ENCODE assay signal across 16 cellular contexts in the genomic region with DNA sequence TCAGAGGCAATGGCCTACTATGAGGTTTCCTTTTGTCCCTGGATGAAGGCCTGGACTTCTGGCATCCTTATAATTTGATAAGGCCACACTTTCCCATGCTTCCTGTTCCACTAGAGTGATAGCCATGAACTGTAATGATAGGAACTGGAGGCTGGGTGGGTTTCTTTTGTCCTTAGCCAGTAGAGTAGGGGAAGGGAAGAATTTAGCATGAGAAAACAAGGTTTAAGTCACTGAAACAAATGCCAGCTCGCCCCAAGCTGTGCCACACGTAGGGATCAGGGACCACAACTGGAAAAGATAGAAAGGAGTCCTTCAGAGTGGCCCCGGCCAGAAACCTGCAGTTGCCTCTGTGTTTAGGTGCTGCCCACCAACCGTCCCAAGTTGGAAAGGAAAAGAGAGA.
"Had no signal": no experiment of that assay in that cellular context is flagged by ENCODE, and none has a peak within 500 bp of the region (broad histone marks: within the 10 kb centered on the region; RNA-seq: fewer than 3 reads in every experiment).

No MANE protein-coding gene starts in this region.

- H3K4me3 ChIP-seq: cardiac muscle cell, tibial nerve, vagina had no signal

- H3K36me3 ChIP-seq: cardiac muscle cell, tibial nerve, vagina had no signal

- H3K9me3 Mint-ChIP-seq: activated naive CD8-positive, alpha-beta T cell treated with anti-CD3 and anti-CD28 coated beads, Interleukin-2, amount 50 U/mL, for 24 hours; activated T-cell treated with anti-CD3 and anti-CD28 coated beads, Interleukin-2, amount 50 U/mL, for 4 hours; stimulated activated memory B cell treated with anti-CD40 and anti-IgM and Interleukin-4, amounts not matched to agents 10 μg/mL and 1 μg/mL and 100 μg/mL, for 72 hours had no signal

- ATAC-seq: activated CD8-positive, alpha-beta memory T cell treated with anti-CD3 and anti-CD28 coated beads, Interleukin-2, amount 10 ng/mL, durations not matched to agents 7 days and 5 days; activated naive CD8-positive, alpha-beta T cell treated with anti-CD3 and anti-CD28 coated beads, Interleukin-2, amount 50 U/mL, for 24 hours; activated T-cell treated with anti-CD3 and anti-CD28 coated beads, Interleukin-2, amount 50 U/mL, for 4 hours; left ventricle myocardium superior; stimulated activated memory B cell treated with anti-CD40 and anti-IgM and Interleukin-4, amounts not matched to agents 10 μg/mL and 1 μg/mL and 100 μg/mL, for 72 hours had no signal

- H3K27me3 Mint-ChIP-seq: activated CD8-positive, alpha-beta memory T cell treated with anti-CD3 and anti-CD28 coated beads, Interleukin-2, amount 10 ng/mL, durations not matched to agents 7 days and 5 days; activated naive CD8-positive, alpha-beta T cell treated with anti-CD3 and anti-CD28 coated beads, Interleukin-2, amount 50 U/mL, for 24 hours; progenitor cell of endocrine pancreas; stimulated activated memory B cell treated with anti-CD40 and anti-IgM and Interleukin-4, amounts not matched to agents 10 μg/mL and 1 μg/mL and 100 μg/mL, for 72 hours had no signal

- H3K27ac ChIP-seq: cardiac muscle cell, tibial nerve, vagina had no signal

- H3K9me3 ChIP-seq: tibial nerve, vagina had no signal

- H3K4me3 Mint-ChIP-seq: activated CD8-positive, alpha-beta memory T cell treated with anti-CD3 and anti-CD28 coated beads, Interleukin-2, amount 10 ng/mL, durations not matched to agents 7 days and 5 days; activated naive CD8-positive, alpha-beta T cell treated with anti-CD3 and anti-CD28 coated beads, Interleukin-2, amount 50 U/mL, for 24 hours; activated T-cell treated with anti-CD3 and anti-CD28 coated beads, Interleukin-2, amount 50 U/mL, for 4 hours; stimulated activated memory B cell treated with anti-CD40 and anti-IgM and Interleukin-4, amounts not matched to agents 10 μg/mL and 1 μg/mL and 100 μg/mL, for 72 hours had no signal

- H3K27ac Mint-ChIP-seq: activated CD8-positive, alpha-beta memory T cell treated with anti-CD3 and anti-CD28 coated beads, Interleukin-2, amount 10 ng/mL, durations not matched to agents 7 days and 5 days; activated naive CD8-positive, alpha-beta T cell treated with anti-CD3 and anti-CD28 coated beads, Interleukin-2, amount 50 U/mL, for 24 hours; progenitor cell of endocrine pancreas; stimulated activated memory B cell treated with anti-CD40 and anti-IgM and Interleukin-4, amounts not matched to agents 10 μg/mL and 1 μg/mL and 100 μg/mL, for 72 hours had no signal

- H3K27me3 ChIP-seq: cardiac muscle cell, tibial nerve, vagina had no signal

- H3K36me3 Mint-ChIP-seq: activated CD8-positive, alpha-beta memory T cell treated with anti-CD3 and anti-CD28 coated beads, Interleukin-2, amount 10 ng/mL, durations not matched to agents 7 days and 5 days had no signal

- DNase-seq: activated CD4-positive, alpha-beta T cell treated with anti-CD3 and anti-CD28 coated beads, Interleukin-2, amount 50 U/mL, for 48 hours; activated CD4-positive, CD25-positive, alpha-beta regulatory T cell treated with anti-CD3 and anti-CD28 coated beads, Interleukin-2, amount 50 U/mL, for 72 hours; activated CD8-positive, alpha-beta memory T cell treated with anti-CD3 and anti-CD28 coated beads, Interleukin-2, amount 10 ng/mL, durations not matched to agents 7 days and 5 days; activated gamma-delta T cell; activated naive CD8-positive, alpha-beta T cell treated with anti-CD3 and anti-CD28 coated beads, Interleukin-2, amount 50 U/mL, for 24 hours; activated T-cell treated with anti-CD3 and anti-CD28 coated beads, Interleukin-2, amount 50 U/mL, for 4 hours; effector CD8-positive, alpha-beta T cell; left ventricle myocardium superior; right cardiac atrium; small intestine; T-helper 2 cell had no signal
